Comparison of ENCODE assay signal across 12 cellular contexts in genomic region chr3:152330565-152330964, GRCh38.
DNase-seq lines count a peak whose midpoint lies in the region; ATAC-seq and TF ChIP-seq lines count a peak whose summit lies in the region.
"Had no signal": no experiment of that assay in that cellular context is flagged by ENCODE, and none has a peak within 500 bp of the region (broad histone marks: within the 10 kb centered on the region; RNA-seq: fewer than 3 reads in every experiment).

No MANE protein-coding gene starts in this region.

- H3K9me3 ChIP-seq in PC-3 (ENCODE audit: low read length): no peaks in the 10 kb centered on the region
- H3K9me3 ChIP-seq in osteoblast (ENCODE audit: low read depth, low read length): no peaks in the 10 kb centered on the region
- H3K9me3 ChIP-seq: BE2C, HAP-1 had no signal

- no peaks in the 10 kb centered on the region for H3K27me3 Mint-ChIP-seq in effector memory CD8-positive, alpha-beta T cell

- POLR2A ChIA-PET in PC-3 (lab: Charles Lee; ENCODE audit: unreplicated experiment): interaction anchor here (1.0 kb wide), 1 partner anchor 62 kb away, joined by 5 read pairs; the partner anchor contains the start of gene MBNL1

- peaks cover 51% of the 10 kb centered on the region for H3K4me1 ChIP-seq in ACC112 (ENCODE audit: control insufficient read depth, insufficient read depth, low read length, unreplicated experiment)
- peaks cover 55% of the 10 kb centered on the region for H3K4me1 ChIP-seq in PC-3 (ENCODE audit: insufficient read depth, low read length)
- peaks cover 43% of the 10 kb centered on the region for H3K4me1 ChIP-seq in osteoblast (ENCODE audit: insufficient read depth, low read length)
- H3K4me1 ChIP-seq: BE2C, HAP-1 had no signal

- H3K4me2 ChIP-seq in PC-3 (ENCODE audit: low read length) (peak overlapping the region; percentile 69), osteoblast (ENCODE audit: insufficient read depth, low read length) (peak overlapping the region; percentile 47)

- peaks cover 51 to 76% of the 10 kb centered on the region in 2 donors for H3K4me1 Mint-ChIP-seq in effector memory CD8-positive, alpha-beta T cell (ENCODE audit: low read depth in 2 of 2)

- peak overlapping the region; percentile 28 to 43 for H3K4me3 Mint-ChIP-seq in effector memory CD8-positive, alpha-beta T cell

- H3K79me2 ChIP-seq in ACC112 (ENCODE audit: control insufficient read depth, insufficient read depth, low read length, unreplicated experiment) (peaks cover 84% of the 10 kb centered on the region), PC-3 (ENCODE audit: low read length) (peaks cover 91% of the 10 kb centered on the region), osteoblast (ENCODE audit: insufficient read depth, low read length) (peaks cover 84% of the 10 kb centered on the region)

- TF ChIP-seq CTCF in PC-3 (conservative IDR thresholded peaks at IDR 0.05; ENCODE audit: low read depth, low read length) (no peak), osteoblast (IDR thresholded peaks at IDR 0.05; ENCODE audit: extremely low read depth, low read depth, low read length) (no peak)

- BruUV-seq in PC-3 (replicated peaks; lab: Mats Ljungman, UMichigan): TSS peak; percentile 81

- DNase-seq in PC-3 (no peak), osteoblast (ENCODE audit: insufficient read length, low spot score, missing footprints) (no peak), cerebellum (ENCODE audit: low spot score) (no peak)
- DNase-seq in effector memory CD8-positive, alpha-beta T cell: no peak
- no peak for DNase-seq in activated CD8-positive, alpha-beta memory T cell treated with anti-CD3 and anti-CD28 coated beads, Interleukin-2, amount 50 U/mL, for 48 hours
- DNase-seq: BE2C, retina, SIG-M5 had no signal

- ATAC-seq in PC-3 (peak; percentile 2), GM21737 (IDR thresholded peaks at IDR 0.05; ENCODE audit: unreplicated experiment) (no peak), GM18498 (IDR thresholded peaks at IDR 0.05; ENCODE audit: unreplicated experiment) (no peak)
- no peak for ATAC-seq in effector memory CD8-positive, alpha-beta T cell (replicated peaks)

- H3K27me3 ChIP-seq in ACC112 (ENCODE audit: insufficient read depth, low read length) (no peaks in the 10 kb centered on the region), PC-3 (ENCODE audit: low read length) (no peaks in the 10 kb centered on the region), osteoblast (ENCODE audit: insufficient read depth, low read length) (no peaks in the 10 kb centered on the region)
- H3K27me3 ChIP-seq: BE2C had no signal

- H3K27ac Mint-ChIP-seq in effector memory CD8-positive, alpha-beta T cell: peak overlapping the region; percentile 41 to 78

- peaks cover 10% of the 10 kb centered on the region for H3F3A ChIP-seq in PC-3 (ENCODE audit: low read length, unreplicated experiment)

- H3K9me3 Mint-ChIP-seq in effector memory CD8-positive, alpha-beta T cell: no peaks in the 10 kb centered on the region

- H2AFZ ChIP-seq in ACC112 (ENCODE audit: low read length, unreplicated experiment) (no peak overlapping the region), PC-3 (ENCODE audit: low read length) (no peak overlapping the region), osteoblast (ENCODE audit: low read length) (no peak overlapping the region)

- intact Hi-C loops in PC-3 (cut with micrococcal nuclease): loop anchor here (2.0 kb wide), 1 partner anchor 114 kb away; no protein-coding TSS in a partner anchor

- CTCF ChIA-PET in PC-3 (lab: Charles Lee): no interaction called here

- peak overlapping the region; percentile 91 for H3K27ac ChIP-seq in ACC112 (ENCODE audit: low read depth, low read length)
- H3K27ac ChIP-seq in PC-3 (ENCODE audit: low read length): peak overlapping the region; percentile 85
- peak overlapping the region; percentile 83 for H3K27ac ChIP-seq in osteoblast (ENCODE audit: low read depth, low read length)

- H3K36me3 Mint-ChIP-seq in effector memory CD8-positive, alpha-beta T cell (ENCODE audit: insufficient read depth): peaks cover 64% of the 10 kb centered on the region

- H3K9me2 ChIP-seq in PC-3 (replicated peaks; ENCODE audit: low read length): no peaks in the 10 kb centered on the region

- peak overlapping the region; percentile 65 for H3K9ac ChIP-seq in PC-3 (ENCODE audit: low read length)

- H3K4me3 ChIP-seq in ACC112 (ENCODE audit: low read depth, low read length) (peak overlapping the region; percentile 24), PC-3 (ENCODE audit: low read length) (peak overlapping the region; percentile 32; the same call in 1 of the 2 replicates), osteoblast (ENCODE audit: insufficient read depth, low read length) (no peak overlapping the region)
- H3K4me3 ChIP-seq: HAP-1 had no signal

- H4K20me1 ChIP-seq in PC-3 (ENCODE audit: low read length) (no peaks in the 10 kb centered on the region), osteoblast (ENCODE audit: insufficient read depth, low read length) (peaks cover 26% of the 10 kb centered on the region)

- H3K36me3 ChIP-seq in ACC112 (ENCODE audit: insufficient read depth, low read length): peaks cover 22% of the 10 kb centered on the region
- peaks cover 8% of the 10 kb centered on the region for H3K36me3 ChIP-seq in PC-3 (ENCODE audit: low read depth, low read length)
- peaks cover 20% of the 10 kb centered on the region for H3K36me3 ChIP-seq in osteoblast (ENCODE audit: insufficient read depth, low read length)
- H3K36me3 ChIP-seq: HAP-1 had no signal
